27 cellular contexts compared by ENCODE assay signal in genomic region chr2:121298476-121298875, GRCh38. TPM values are rescaled to one million over a fixed set of nuclear protein-coding genes. Genes with fewer than 3 reads are reported as not detected.
DNase-seq lines count a peak whose midpoint lies in the region; ATAC-seq and TF ChIP-seq lines count a peak whose summit lies in the region.
"Had no signal": no experiment of that assay in that cellular context is flagged by ENCODE, and none has a peak within 500 bp of the region (broad histone marks: within the 10 kb centered on the region; RNA-seq: fewer than 3 reads in every experiment).

No MANE protein-coding gene starts in this region.

- intact Hi-C loops in cardiac septum (cut with DNase I): loop anchor here (10.0 kb wide), 1 partner anchor 204 kb away; no protein-coding TSS in a partner anchor
- intact Hi-C loops in heart left ventricle (cut with DNase I): loop anchor here in 2 of 10 donors (10.0 kb wide), 2 partner anchors 174 to 204 kb away; no protein-coding TSS in a partner anchor

- H3K36me3 ChIP-seq in heart left ventricle: no peaks in the 10 kb centered on the region
- H3K36me3 ChIP-seq: BE2C, BLaER1 had no signal

- DNase-seq in cardiac septum (ENCODE audit: low spot score) (peak; percentile 22), heart left ventricle (no peak), coronary artery (ENCODE audit: low spot score) (peak; percentile 57), osteocyte (ENCODE audit: extremely low spot score, unreplicated experiment) (peak; percentile 56), ureter (ENCODE audit: low spot score) (peak; percentile 18), kidney tubule cell (ENCODE audit: low spot score) (no peak), DMS53 (lab: John Stamatoyannopoulos, UW) (no peak)
- DNase-seq: 8988T; ACHN; BE2C; C1 segment of cervical spinal cord; CD4-positive, alpha-beta memory T cell; CD4-positive, CD25-positive, alpha-beta regulatory T cell; CD8-positive, alpha-beta memory T cell; COR-L47; DMS 273 treated with DMSO at 0.1 percent for 48 hours; DMS153; DMS79; DND-41; EL; GDM1 had no signal

- TF ChIP-seq CTCF in heart left ventricle (IDR thresholded peaks at IDR 0.05) (no peak), coronary artery (IDR thresholded peaks at IDR 0.05) (no peak), osteocyte (IDR thresholded peaks at IDR 0.05) (no peak)

- peaks cover 38% of the 10 kb centered on the region for H3K27me3 Mint-ChIP-seq in osteocyte (ENCODE audit: unreplicated experiment)

- H3K4me3 Mint-ChIP-seq in osteocyte (ENCODE audit: unreplicated experiment): no peak overlapping the region
- H3K4me3 Mint-ChIP-seq: CD14-positive monocyte; CD4-positive, alpha-beta memory T cell; CD4-positive, CD25-positive, alpha-beta regulatory T cell; CD8-positive, alpha-beta memory T cell had no signal

- ATAC-seq in heart left ventricle (no peak), GM18517 (IDR thresholded peaks at IDR 0.05; ENCODE audit: unreplicated experiment) (no peak)
- ATAC-seq: GM12878 had no signal

- H3K27me3 ChIP-seq in heart left ventricle: peaks cover 0 to 3% (median 0%) of the 10 kb centered on the region in 9 donors
- H3K27me3 ChIP-seq: BE2C, BLaER1 had no signal

- no peaks in the 10 kb centered on the region for H3K9me3 Mint-ChIP-seq in osteocyte (ENCODE audit: unreplicated experiment)
- H3K9me3 Mint-ChIP-seq: CD8-positive, alpha-beta memory T cell had no signal

- H3K9me3 ChIP-seq in heart left ventricle: no peaks in the 10 kb centered on the region
- H3K9me3 ChIP-seq: BE2C had no signal

- H3K27ac ChIP-seq in heart left ventricle (no peak overlapping the region), coronary artery (no peak overlapping the region)
- H3K27ac ChIP-seq: BLaER1 had no signal

- H3K4me1 Mint-ChIP-seq in osteocyte (ENCODE audit: unreplicated experiment): no peaks in the 10 kb centered on the region
- H3K4me1 Mint-ChIP-seq: CD4-positive, alpha-beta memory T cell; CD4-positive, CD25-positive, alpha-beta regulatory T cell; CD8-positive, alpha-beta memory T cell had no signal

- TF ChIP-seq POLR2A in heart left ventricle (IDR thresholded peaks at IDR 0.05): no peak

- H3K27ac Mint-ChIP-seq in osteocyte (ENCODE audit: unreplicated experiment): no peak overlapping the region
- H3K27ac Mint-ChIP-seq: CD14-positive monocyte; CD4-positive, alpha-beta memory T cell; CD4-positive, CD25-positive, alpha-beta regulatory T cell; CD8-positive, alpha-beta memory T cell had no signal

- no peaks in the 10 kb centered on the region for H3K4me1 ChIP-seq in heart left ventricle
- H3K4me1 ChIP-seq: BE2C, BLaER1 had no signal

- no peaks in the 10 kb centered on the region for H3K36me3 Mint-ChIP-seq in osteocyte (ENCODE audit: unreplicated experiment)
- H3K36me3 Mint-ChIP-seq: CD14-positive monocyte; CD4-positive, alpha-beta memory T cell; CD4-positive, CD25-positive, alpha-beta regulatory T cell; CD8-positive, alpha-beta memory T cell had no signal

- H3K4me3 ChIP-seq in heart left ventricle (no peak overlapping the region), coronary artery (no peak overlapping the region)
- H3K4me3 ChIP-seq: BLaER1, GM12878 had no signal

- 92 to 95% (median 94%) methylated on average over 12 of the region's 12 CpGs for WGBS in heart left ventricle, 4 donors

RNA-seq across cellular contexts. Expression of gene TFCP2L1, which starts 13.5 kb away (rescaled TPM):
- total RNA-seq in cardiac septum (0.03 TPM), heart left ventricle (1 to 10 TPM in 1 of 9 donors, under 1 TPM in 7, not detected in 1; 0.04 to 1.5 (median 0.21) TPM), osteocyte (not detected in 2 replicates), ureter (15.7 TPM)
- under 1 TPM; 0.10 to 0.15 TPM for polyA plus RNA-seq in heart left ventricle
- total RNA-seq: A673 had no signal
- polyA plus RNA-seq: AG04450; CD4-positive, alpha-beta memory T cell; CD4-positive, CD25-positive, alpha-beta regulatory T cell had no signal

Comparison
In these comparisons a context has a peak if more than half of its experiments do, and no peak if none do; other contexts are left out.
1. DNase-seq: peak in cardiac septum (single experiment), coronary artery (single experiment), osteocyte (single experiment) and ureter (single experiment); none in heart left ventricle (0 of 5), kidney tubule cell (single experiment) and DMS53 (single experiment).